Comparison of ENCODE assay signal across 24 cellular contexts in genomic region chr21:41220208-41220733, GRCh38. TPM values are rescaled to one million over a fixed set of nuclear protein-coding genes. Genes with fewer than 3 reads are reported as not detected.
A peak's percentile ranks its signal among the peaks of the same experiment; 100 is the strongest.
DNase-seq lines count a peak whose midpoint lies in the region; ATAC-seq and TF ChIP-seq lines count a peak whose summit lies in the region.
"Had no signal": no experiment of that assay in that cellular context is flagged by ENCODE, and none has a peak within 500 bp of the region (broad histone marks: within the 10 kb centered on the region; RNA-seq: fewer than 3 reads in every experiment).

No MANE protein-coding gene starts in this region.

- H3K23ac ChIP-seq in IMR-90 (ENCODE audit: low read depth, low read length), result no peak overlapping the region
- no peak overlapping the region for H3K23ac ChIP-seq in mesendoderm (ENCODE audit: low read length)

- no peak overlapping the region for H2AK9ac ChIP-seq in IMR-90 (replicated peaks; ENCODE audit: low read depth, low read length, poor library complexity)

- no peak overlapping the region for H2AK5ac ChIP-seq in IMR-90 (ENCODE audit: low read depth, low read length)
- H2AK5ac ChIP-seq in mesendoderm (ENCODE audit: low read length), result no peak overlapping the region

- H3K9me3 ChIP-seq in IMR-90 (ENCODE audit: control insufficient read depth, insufficient read depth, low read length), result no peaks in the 10 kb centered on the region
- no peaks in the 10 kb centered on the region for H3K9me3 ChIP-seq in effector memory CD4-positive, alpha-beta T cell (ENCODE audit: control insufficient read depth, low read length)
- H3K9me3 ChIP-seq: HAP-1 had no signal

- H3K4me1 ChIP-seq in IMR-90 (ENCODE audit: control insufficient read depth, insufficient read depth, low read length) (peaks cover 9% of the 10 kb centered on the region), mesendoderm (ENCODE audit: control insufficient read depth, low read depth, low read length) (peaks cover 2% of the 10 kb centered on the region)
- no peaks in the 10 kb centered on the region for H3K4me1 ChIP-seq in effector memory CD4-positive, alpha-beta T cell (ENCODE audit: control insufficient read depth, insufficient read depth, low read length, poor library complexity, severe bottlenecking)
- H3K4me1 ChIP-seq: HAP-1 had no signal

- H2BK15ac ChIP-seq in IMR-90 (ENCODE audit: low read depth, low read length), result no peak overlapping the region
- no peak overlapping the region for H2BK15ac ChIP-seq in mesendoderm (replicated peaks; ENCODE audit: low read depth)

- dilution Hi-C loops in IMR-90 (cut with HindIII; ENCODE audit: low sequenced_read_pairs, unreplicated experiment), result no loop called here

- H3K56ac ChIP-seq in IMR-90 (ENCODE audit: extremely low read depth, insufficient read depth, low read length), result no peak overlapping the region
- no peak overlapping the region for H3K56ac ChIP-seq in mesendoderm (ENCODE audit: low read length)

- H3K36me3 ChIP-seq in IMR-90 (ENCODE audit: control insufficient read depth, insufficient read depth, low read length), result no peaks in the 10 kb centered on the region
- H3K36me3 ChIP-seq in mesendoderm (ENCODE audit: control insufficient read depth, insufficient read depth, low read length), result peaks cover 1% of the 10 kb centered on the region
- H3K36me3 ChIP-seq in effector memory CD4-positive, alpha-beta T cell (ENCODE audit: control insufficient read depth, insufficient read depth, low read length), result no peaks in the 10 kb centered on the region
- H3K36me3 ChIP-seq: HAP-1 had no signal

- H4K5ac ChIP-seq in IMR-90 (ENCODE audit: low read depth, low read length) (no peak overlapping the region), mesendoderm (ENCODE audit: low read length) (no peak overlapping the region)

- H4K91ac ChIP-seq in IMR-90 (ENCODE audit: insufficient read depth, low read depth, low read length), result no peak overlapping the region

- POLR2A ChIA-PET in IMR-90 (lab: Charles Lee; ENCODE audit: unreplicated experiment), result no interaction called here

- no peak for TF ChIP-seq POLR2A in IMR-90 (IDR thresholded peaks at IDR 0.05; ENCODE audit: low read depth, low read length)

- H3K4me2 ChIP-seq in IMR-90 (ENCODE audit: low read depth, low read length), result no peak overlapping the region
- H3K4me2 ChIP-seq in mesendoderm (ENCODE audit: low read length), result no peak overlapping the region

- no peaks in the 10 kb centered on the region for H3K79me2 ChIP-seq in mesendoderm (ENCODE audit: control insufficient read depth, insufficient read depth, low read length)

- ATAC-seq in IMR-90 (ENCODE audit: low read depth) (no peak), HG03045 (IDR thresholded peaks at IDR 0.05; ENCODE audit: unreplicated experiment) (no peak), GM21515 (IDR thresholded peaks at IDR 0.05; ENCODE audit: unreplicated experiment) (no peak)
- ATAC-seq: CD8-positive, alpha-beta T cell; Panc1; SK-N-SH treated with all-trans-retinoic acid at 6 μM for 48 hours had no signal

- H2AFZ ChIP-seq in IMR-90 (replicated peaks; ENCODE audit: low read length, poor library complexity), result no peak overlapping the region

- H2BK20ac ChIP-seq in IMR-90 (ENCODE audit: low read depth, low read length), result no peak overlapping the region

- DNase-seq in AG10803 (ENCODE audit: low read depth) (peak; percentile 12), IMR-90 (no peak), dermis microvascular lymphatic vessel endothelial cell (ENCODE audit: low read depth in 2 of 2) (peak; percentile 36 to 50), mesendoderm (peak; percentile 25), inferior parietal cortex (ENCODE audit: extremely low spot score) (no peak)
- DNase-seq in effector memory CD4-positive, alpha-beta T cell, result no peak
- DNase-seq: 8988T; AML-193; C1 segment of cervical spinal cord; CD8-positive, alpha-beta T cell; DMS153; GDM1; KG1; NCI-H1092; NCI-H1436; NCI-H1930; NCI-H2227 treated with DMSO at 0.1 percent for 48 hours; NCI-H510A had no signal

- H3K27ac ChIP-seq in IMR-90 (ENCODE audit: insufficient read depth, low read length) (no peak overlapping the region), mesendoderm (ENCODE audit: low read depth, low read length) (no peak overlapping the region)
- no peak overlapping the region for H3K27ac ChIP-seq in effector memory CD4-positive, alpha-beta T cell (ENCODE audit: insufficient read depth, low read length, poor library complexity, severe bottlenecking)
- H3K27ac ChIP-seq: HL-60 had no signal

- no peak overlapping the region for H4K8ac ChIP-seq in IMR-90 (ENCODE audit: low read depth in 2 of 2, low read length in 2 of 2)
- H4K8ac ChIP-seq in mesendoderm (ENCODE audit: low read depth, low read length), result no peak overlapping the region

- no peaks in the 10 kb centered on the region for H3K79me1 ChIP-seq in IMR-90 (ENCODE audit: low read depth in 1 of 2, low read length in 2 of 2)
- no peaks in the 10 kb centered on the region for H3K79me1 ChIP-seq in mesendoderm (ENCODE audit: low read length)

- no CpG with 5 or more reads among the region's 8 CpGs for WGBS in IMR-90 (ENCODE audit: extremely low coverage in 2 of 2, insufficient read length in 1 of 2), 2 experiments
- no CpG with 5 or more reads among the region's 8 CpGs for WGBS in mesendoderm (ENCODE audit: extremely low coverage, insufficient coverage, low lambda C conversion rate)

- H3K18ac ChIP-seq in IMR-90 (ENCODE audit: low read depth, low read length), result no peak overlapping the region
- H3K18ac ChIP-seq in mesendoderm (ENCODE audit: low read length), result no peak overlapping the region

- intact Hi-C loops in IMR-90 (cut with micrococcal nuclease), result no loop called here

- no peak overlapping the region for H3K14ac ChIP-seq in IMR-90 (replicated peaks; ENCODE audit: low read depth, low read length)

- no peaks in the 10 kb centered on the region for H3K27me3 ChIP-seq in IMR-90 (ENCODE audit: control insufficient read depth, insufficient read depth, low read length)
- no peaks in the 10 kb centered on the region for H3K27me3 ChIP-seq in mesendoderm (ENCODE audit: insufficient read depth, low read length, poor library complexity)
- no peaks in the 10 kb centered on the region for H3K27me3 ChIP-seq in effector memory CD4-positive, alpha-beta T cell (replicated peaks; ENCODE audit: control insufficient read depth, insufficient read depth, low read length, poor library complexity, severe bottlenecking)

- H2BK120ac ChIP-seq in IMR-90 (ENCODE audit: low read depth, low read length) (no peak overlapping the region), mesendoderm (ENCODE audit: low read depth, low read length) (no peak overlapping the region)

- no peaks in the 10 kb centered on the region for H4K20me1 ChIP-seq in IMR-90 (ENCODE audit: insufficient read depth, low read length)

- CTCF ChIA-PET in IMR-90 (lab: Yijun Ruan, JAX), result no interaction called here

- TF ChIP-seq CTCF in AG10803 (conservative IDR thresholded peaks at IDR 0.05; ENCODE audit: low read length) (no peak), IMR-90 (conservative IDR thresholded peaks at IDR 0.05; ENCODE audit: low read depth, low read length) (no peak)

- H3K4me3 ChIP-seq in AG10803 (ENCODE audit: low read length) (no peak overlapping the region), IMR-90 (ENCODE audit: insufficient read depth, low read depth, low read length) (no peak overlapping the region), mesendoderm (ENCODE audit: low read length) (no peak overlapping the region)
- no peak overlapping the region for H3K4me3 ChIP-seq in effector memory CD4-positive, alpha-beta T cell (ENCODE audit: insufficient read depth, low read depth, low read length, poor library complexity, severe bottlenecking)
- H3K4me3 ChIP-seq: HAP-1 had no signal

- peaks cover 2% of the 10 kb centered on the region; the same call in 1 of the 2 replicates for H3K9me1 ChIP-seq in IMR-90 (ENCODE audit: insufficient read depth, low read length)

- BruUV-seq in IMR-90 (replicated peaks; lab: Mats Ljungman, UMichigan), result no TSS peak

- H3K4ac ChIP-seq in IMR-90 (ENCODE audit: low read depth, low read length) (no peak overlapping the region), mesendoderm (ENCODE audit: low read depth, low read length) (no peak overlapping the region)

- TF ChIP-seq RAD21 in IMR-90 (IDR thresholded peaks at IDR 0.05; ENCODE audit: low read length), result no peak

- in situ Hi-C loops in IMR-90 (cut with MboI; ENCODE audit: low sequenced_read_pairs), result no loop called here

- no peak overlapping the region for H2BK5ac ChIP-seq in IMR-90 (ENCODE audit: low read depth, low read length, poor library complexity, severe bottlenecking)
- no peak overlapping the region for H2BK5ac ChIP-seq in mesendoderm (ENCODE audit: low read length)

- H3K9ac ChIP-seq in IMR-90 (ENCODE audit: low read depth, low read length) (no peak overlapping the region), mesendoderm (ENCODE audit: low read length) (no peak overlapping the region)

TF ChIP-seq in IMR-90, 13 proteins besides CTCF, POLR2A, EP300 and RAD21:
- no peak for TF ChIP-seq SMC3 (IDR thresholded peaks at IDR 0.05; ENCODE audit: low read depth, low read length)
- TF ChIP-seq CEBPB (IDR thresholded peaks at IDR 0.05; ENCODE audit: low read depth, low read length), result peak; percentile 54

RNA-seq across cellular contexts. Expression of gene BACE2, which starts 52.3 kb away (rescaled TPM):
- total RNA-seq in IMR-90 (2012; rRNA removed), result 17.0 and 18.1 TPM in 2 replicates
- polyA plus RNA-seq in IMR-90 (2012; rRNA removed), result 29.2 and 35.5 TPM in 2 replicates
- 28.7 and 31.6 TPM in 2 replicates for polyA plus RNA-seq in IMR-90 (2012; cell fraction: cytosol; rRNA removed)
- polyA plus RNA-seq in IMR-90 (2012; cell fraction: nucleus; rRNA removed; ENCODE audit: low replicate concordance), result 16.1 and 20.0 TPM in 2 replicates
- total RNA-seq in dermis microvascular lymphatic vessel endothelial cell, result 196 and 425 TPM in 2 replicates
- polyA plus RNA-seq in mesendoderm (2013, experiment 1 of 2), result 20.9 TPM
- polyA plus RNA-seq in mesendoderm (2013, experiment 2 of 2), result 20.0 TPM

Comparison
In these comparisons a context has a peak if more than half of its experiments do, and no peak if none do; other contexts are left out.
1. DNase-seq: peak in AG10803 (single experiment), dermis microvascular lymphatic vessel endothelial cell (2 of 2) and mesendoderm (single experiment); none in IMR-90 (single experiment), inferior parietal cortex (single experiment) and effector memory CD4-positive, alpha-beta T cell (0 of 3).
2. RNA of gene BACE2, which starts 52.3 kb away (total RNA-seq): 196 to 425 TPM in dermis microvascular lymphatic vessel endothelial cell; 17.0 to 18.1 TPM in IMR-90; every median in the first group is over 10 times any median in the second.